2 cellular contexts compared by ENCODE assay signal in the genomic region with DNA sequence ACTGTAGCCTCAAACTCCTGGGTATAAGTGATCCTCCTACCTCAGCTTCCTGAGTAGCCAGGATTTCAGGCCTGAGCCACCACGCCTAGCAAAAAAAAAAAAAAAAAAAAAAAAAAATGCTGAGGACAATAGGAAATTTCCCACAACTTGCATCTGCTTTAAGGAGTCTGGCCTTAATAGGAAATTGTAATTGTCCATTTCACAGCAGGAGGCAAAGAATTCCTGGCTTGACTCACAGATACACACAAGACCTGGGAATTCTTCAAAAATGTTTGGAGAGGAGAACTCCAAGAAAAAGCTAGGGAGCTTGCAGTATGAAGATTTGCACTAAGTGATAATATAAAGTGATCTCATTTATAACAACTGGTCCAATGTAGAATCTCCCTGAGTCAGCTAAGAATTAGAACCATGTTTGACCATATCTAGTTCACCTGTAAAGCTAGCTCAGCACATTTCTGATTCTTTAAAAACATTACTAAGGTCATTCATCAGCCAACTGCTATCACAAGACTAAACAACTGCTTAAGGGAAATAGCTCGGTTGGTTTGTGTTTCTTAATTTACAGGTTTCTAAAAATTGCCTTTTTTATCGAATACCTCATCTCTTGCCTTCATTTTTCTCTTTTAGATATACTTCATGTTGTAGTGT.
TF ChIP-seq lines count a peak whose summit lies in the region.

No MANE protein-coding gene starts in this region.

TF ChIP-seq in SK-N-SH, 30 proteins besides CTCF, POLR2A, EP300 and RAD21:
- no peak for TF ChIP-seq JUND (IDR thresholded peaks at IDR 0.05)
- TF ChIP-seq YY1 (IDR thresholded peaks at IDR 0.05; ENCODE audit: low read depth) = no peak
- no peak for TF ChIP-seq ELF1 (IDR thresholded peaks at IDR 0.05)
- no peak for TF ChIP-seq MXI1 (IDR thresholded peaks at IDR 0.05; ENCODE audit: low read depth, low read length)
- no peak for TF ChIP-seq USF1 (IDR thresholded peaks at IDR 0.05; ENCODE audit: borderline replicate concordance, low read depth)
- TF ChIP-seq MEF2A (IDR thresholded peaks at IDR 0.05; ENCODE audit: borderline replicate concordance, low read depth) = no peak
- TF ChIP-seq, protein P1, sequence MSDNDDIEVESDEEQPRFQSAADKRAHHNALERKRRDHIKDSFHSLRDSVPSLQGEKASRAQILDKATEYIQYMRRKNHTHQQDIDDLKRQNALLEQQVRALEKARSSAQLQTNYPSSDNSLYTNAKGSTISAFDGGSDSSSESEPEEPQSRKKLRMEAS (IDR thresholded peaks at IDR 0.05; ENCODE audit: low read depth) = no peak
- TF ChIP-seq RFX5 (IDR thresholded peaks at IDR 0.05; ENCODE audit: low read length) = no peak
- TF ChIP-seq FOXJ3 (CRISPR knock-in tag; IDR thresholded peaks at IDR 0.05) = no peak
- no peak for TF ChIP-seq GATA2 (CRISPR knock-in tag; IDR thresholded peaks at IDR 0.05)
- no peak for TF ChIP-seq POLR2AphosphoS5 (IDR thresholded peaks at IDR 0.05; ENCODE audit: low read depth, low read length)
- no peak for TF ChIP-seq GABPA (IDR thresholded peaks at IDR 0.05; ENCODE audit: low read depth)
- no peak for TF ChIP-seq FOXM1 (IDR thresholded peaks at IDR 0.05; ENCODE audit: low read depth)

TF ChIP-seq in SK-N-SH treated with all-trans-retinoic acid at 6 μM for 48 hours, 23 proteins besides CTCF, POLR2A, EP300 and RAD21:
- TF ChIP-seq PPARA (CRISPR knock-in tag; IDR thresholded peaks at IDR 0.05; ENCODE audit: borderline replicate concordance) = no peak
- TF ChIP-seq, protein P2, sequence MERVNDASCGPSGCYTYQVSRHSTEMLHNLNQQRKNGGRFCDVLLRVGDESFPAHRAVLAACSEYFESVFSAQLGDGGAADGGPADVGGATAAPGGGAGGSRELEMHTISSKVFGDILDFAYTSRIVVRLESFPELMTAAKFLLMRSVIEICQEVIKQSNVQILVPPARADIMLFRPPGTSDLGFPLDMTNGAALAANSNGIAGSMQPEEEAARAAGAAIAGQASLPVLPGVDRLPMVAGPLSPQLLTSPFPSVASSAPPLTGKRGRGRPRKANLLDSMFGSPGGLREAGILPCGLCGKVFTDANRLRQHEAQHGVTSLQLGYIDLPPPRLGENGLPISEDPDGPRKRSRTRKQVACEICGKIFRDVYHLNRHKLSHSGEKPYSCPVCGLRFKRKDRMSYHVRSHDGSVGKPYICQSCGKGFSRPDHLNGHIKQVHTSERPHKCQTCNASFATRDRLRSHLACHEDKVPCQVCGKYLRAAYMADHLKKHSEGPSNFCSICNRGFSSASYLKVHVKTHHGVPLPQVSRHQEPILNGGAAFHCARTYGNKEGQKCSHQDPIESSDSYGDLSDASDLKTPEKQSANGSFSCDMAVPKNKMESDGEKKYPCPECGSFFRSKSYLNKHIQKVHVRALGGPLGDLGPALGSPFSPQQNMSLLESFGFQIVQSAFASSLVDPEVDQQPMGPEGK (CRISPR knock-in tag; IDR thresholded peaks at IDR 0.05; ENCODE audit: borderline replicate concordance) = no peak
- TF ChIP-seq, protein P3, sequence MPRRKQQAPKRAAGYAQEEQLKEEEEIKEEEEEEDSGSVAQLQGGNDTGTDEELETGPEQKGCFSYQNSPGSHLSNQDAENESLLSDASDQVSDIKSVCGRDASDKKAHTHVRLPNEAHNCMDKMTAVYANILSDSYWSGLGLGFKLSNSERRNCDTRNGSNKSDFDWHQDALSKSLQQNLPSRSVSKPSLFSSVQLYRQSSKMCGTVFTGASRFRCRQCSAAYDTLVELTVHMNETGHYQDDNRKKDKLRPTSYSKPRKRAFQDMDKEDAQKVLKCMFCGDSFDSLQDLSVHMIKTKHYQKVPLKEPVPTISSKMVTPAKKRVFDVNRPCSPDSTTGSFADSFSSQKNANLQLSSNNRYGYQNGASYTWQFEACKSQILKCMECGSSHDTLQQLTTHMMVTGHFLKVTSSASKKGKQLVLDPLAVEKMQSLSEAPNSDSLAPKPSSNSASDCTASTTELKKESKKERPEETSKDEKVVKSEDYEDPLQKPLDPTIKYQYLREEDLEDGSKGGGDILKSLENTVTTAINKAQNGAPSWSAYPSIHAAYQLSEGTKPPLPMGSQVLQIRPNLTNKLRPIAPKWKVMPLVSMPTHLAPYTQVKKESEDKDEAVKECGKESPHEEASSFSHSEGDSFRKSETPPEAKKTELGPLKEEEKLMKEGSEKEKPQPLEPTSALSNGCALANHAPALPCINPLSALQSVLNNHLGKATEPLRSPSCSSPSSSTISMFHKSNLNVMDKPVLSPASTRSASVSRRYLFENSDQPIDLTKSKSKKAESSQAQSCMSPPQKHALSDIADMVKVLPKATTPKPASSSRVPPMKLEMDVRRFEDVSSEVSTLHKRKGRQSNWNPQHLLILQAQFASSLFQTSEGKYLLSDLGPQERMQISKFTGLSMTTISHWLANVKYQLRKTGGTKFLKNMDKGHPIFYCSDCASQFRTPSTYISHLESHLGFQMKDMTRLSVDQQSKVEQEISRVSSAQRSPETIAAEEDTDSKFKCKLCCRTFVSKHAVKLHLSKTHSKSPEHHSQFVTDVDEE (CRISPR knock-in tag; IDR thresholded peaks at IDR 0.05) = no peak
- TF ChIP-seq ESRRG (CRISPR knock-in tag; IDR thresholded peaks at IDR 0.05) = no peak
- TF ChIP-seq, protein P4, sequence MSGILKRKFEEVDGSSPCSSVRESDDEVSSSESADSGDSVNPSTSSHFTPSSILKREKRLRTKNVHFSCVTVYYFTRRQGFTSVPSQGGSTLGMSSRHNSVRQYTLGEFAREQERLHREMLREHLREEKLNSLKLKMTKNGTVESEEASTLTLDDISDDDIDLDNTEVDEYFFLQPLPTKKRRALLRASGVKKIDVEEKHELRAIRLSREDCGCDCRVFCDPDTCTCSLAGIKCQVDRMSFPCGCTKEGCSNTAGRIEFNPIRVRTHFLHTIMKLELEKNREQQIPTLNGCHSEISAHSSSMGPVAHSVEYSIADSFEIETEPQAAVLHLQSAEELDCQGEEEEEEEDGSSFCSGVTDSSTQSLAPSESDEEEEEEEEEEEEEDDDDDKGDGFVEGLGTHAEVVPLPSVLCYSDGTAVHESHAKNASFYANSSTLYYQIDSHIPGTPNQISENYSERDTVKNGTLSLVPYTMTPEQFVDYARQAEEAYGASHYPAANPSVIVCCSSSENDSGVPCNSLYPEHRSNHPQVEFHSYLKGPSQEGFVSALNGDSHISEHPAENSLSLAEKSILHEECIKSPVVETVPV (CRISPR knock-in tag; IDR thresholded peaks at IDR 0.05) = no peak
- TF ChIP-seq POU6F1 (CRISPR knock-in tag; IDR thresholded peaks at IDR 0.05; ENCODE audit: borderline replicate concordance, low read depth) = no peak
- no peak for TF ChIP-seq ISL1 (CRISPR knock-in tag; IDR thresholded peaks at IDR 0.05)
- no peak for TF ChIP-seq RARB (CRISPR knock-in tag; IDR thresholded peaks at IDR 0.05)
- no peak for TF ChIP-seq ZNF70 (CRISPR knock-in tag; IDR thresholded peaks at IDR 0.05)
- no peak for TF ChIP-seq ARNTL (CRISPR knock-in tag; IDR thresholded peaks at IDR 0.05; ENCODE audit: borderline replicate concordance, low read depth)
- no peak for TF ChIP-seq ZNF8 (CRISPR knock-in tag; IDR thresholded peaks at IDR 0.05)
- TF ChIP-seq BACH2 (CRISPR knock-in tag; IDR thresholded peaks at IDR 0.05; ENCODE audit: borderline replicate concordance) = no peak
- no peak for TF ChIP-seq TCF4 (CRISPR knock-in tag; IDR thresholded peaks at IDR 0.05; ENCODE audit: borderline replicate concordance)
TF ChIP-seq in SK-N-SH treated with all-trans-retinoic acid at 6 μM for 48 hours: peak in this region for 0.
